ENCODE assay signal across 23 cellular contexts in the genomic region with DNA sequence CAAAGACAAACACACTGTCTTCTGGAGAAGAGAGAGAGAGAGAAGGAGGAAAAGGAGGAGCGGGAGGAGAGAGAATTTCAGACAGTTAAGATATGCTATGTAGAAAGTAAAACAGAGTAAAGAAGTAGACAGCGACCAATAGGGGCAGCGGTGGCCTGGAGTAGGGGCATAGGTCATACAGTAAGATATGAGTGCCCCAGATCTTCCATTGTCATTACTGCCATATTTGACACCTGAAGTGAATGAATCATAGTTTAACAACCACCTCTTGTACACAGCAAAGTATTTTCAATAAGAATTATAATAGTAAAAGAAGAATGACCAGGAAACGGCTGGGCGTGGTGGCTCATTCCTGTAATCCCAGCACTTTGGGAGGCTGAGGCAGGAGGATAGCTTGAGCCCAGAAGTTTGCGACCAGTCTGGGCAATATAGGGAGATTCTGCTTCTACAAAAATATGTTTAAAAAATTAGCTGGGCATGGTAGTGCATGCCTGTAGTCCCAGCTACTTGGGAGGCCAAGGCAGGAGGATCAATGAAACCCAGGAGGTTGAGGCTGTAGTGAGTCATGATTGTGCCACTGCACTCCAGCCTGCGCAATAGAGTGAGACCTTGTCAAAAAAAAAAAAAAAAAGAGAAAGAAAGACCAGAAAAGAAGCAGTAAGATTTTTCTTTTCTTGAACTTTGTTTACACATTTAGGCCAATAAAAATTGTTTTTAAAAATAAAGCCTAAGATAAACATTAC.
"Had no signal": no experiment of that assay in that cellular context is flagged by ENCODE, and none has a peak within 500 bp of the region (broad histone marks: within the 10 kb centered on the region; RNA-seq: fewer than 3 reads in every experiment).

No MANE protein-coding gene starts in this region.

- H3K27me3 ChIP-seq: left lung, neural progenitor cell, right lobe of liver, suprapubic skin had no signal

- H3K4me3 Mint-ChIP-seq: mesothelial cell of epicardium; naive thymus-derived CD4-positive, alpha-beta T cell; nephron; neural progenitor cell; stimulated activated naive B cell treated with anti-CD40 and anti-IgM and Interleukin-4, amounts not matched to agents 10 μg/mL and 1 μg/mL and 100 μg/mL, for 72 hours; stimulated activated naive CD8-positive, alpha-beta T cell treated with anti-CD3 and anti-CD28 coated beads, Interleukin-15, Interleukin-2, amounts not matched to agents 100 ng/mL and 50 ng/mL, for 24 hours; type B pancreatic cell had no signal

- H3K9me3 ChIP-seq: gastrocnemius medialis, right lobe of liver, suprapubic skin had no signal

- H3K36me3 ChIP-seq: gastrocnemius medialis, left lung, neural progenitor cell, right lobe of liver, suprapubic skin had no signal

- H3K9ac ChIP-seq: neural progenitor cell, parathyroid adenoma had no signal

- DNase-seq: dermis blood vessel endothelial cell; effector memory CD4-positive, alpha-beta T cell; foreskin fibroblast; gastrocnemius medialis; head of caudate nucleus; kidney; left lung; mesenchymal stem cell; naive thymus-derived CD4-positive, alpha-beta T cell; right lobe of liver; small intestine; stimulated activated CD4-positive, alpha-beta T cell treated with anti-CD3 and anti-CD28 coated beads, Interleukin-15, amount 100 ng/mL, for 24 hours; stimulated activated CD4-positive, alpha-beta T cell treated with anti-CD3 and anti-CD28 coated beads, Interleukin-2, amount 100 ng/mL, for 48 hours; stimulated activated naive B cell treated with anti-CD40 and anti-IgM and Interleukin-4, amounts not matched to agents 10 μg/mL and 1 μg/mL and 100 μg/mL, for 72 hours had no signal

- H3K4me1 ChIP-seq: gastrocnemius medialis, left lung, neural progenitor cell, right lobe of liver, suprapubic skin had no signal

- H2AFZ ChIP-seq: neural progenitor cell, parathyroid adenoma had no signal

- H3K4me1 Mint-ChIP-seq: naive thymus-derived CD4-positive, alpha-beta T cell; nephron; stimulated activated naive B cell treated with anti-CD40 and anti-IgM and Interleukin-4, amounts not matched to agents 10 μg/mL and 1 μg/mL and 100 μg/mL, for 72 hours had no signal

- H3K79me2 ChIP-seq: parathyroid adenoma had no signal

- H3K36me3 Mint-ChIP-seq: neural progenitor cell, type B pancreatic cell had no signal

- H3K27ac Mint-ChIP-seq: mesothelial cell of epicardium; nephron; neural progenitor cell; progenitor cell of endocrine pancreas; stimulated activated naive B cell treated with anti-CD40 and anti-IgM and Interleukin-4, amounts not matched to agents 10 μg/mL and 1 μg/mL and 100 μg/mL, for 72 hours; stimulated activated naive CD8-positive, alpha-beta T cell treated with anti-CD3 and anti-CD28 coated beads, Interleukin-15, Interleukin-2, amounts not matched to agents 100 ng/mL and 50 ng/mL, for 24 hours; type B pancreatic cell had no signal

- ATAC-seq: gastrocnemius medialis; left lung; naive thymus-derived CD4-positive, alpha-beta T cell; right lobe of liver; stimulated activated naive B cell treated with anti-CD40 and anti-IgM and Interleukin-4, amounts not matched to agents 10 μg/mL and 1 μg/mL and 100 μg/mL, for 72 hours had no signal

- H3K27ac ChIP-seq: coronary artery, gastrocnemius medialis, left lung, neural progenitor cell, parathyroid adenoma, right lobe of liver, suprapubic skin had no signal

- H3K4me2 ChIP-seq: neural progenitor cell had no signal

- H3K4me3 ChIP-seq: coronary artery, gastrocnemius medialis, left lung, neural progenitor cell, right lobe of liver, suprapubic skin had no signal
